ENCODE assay signal across 14 cellular contexts in genomic region chr7:150961510-150962284, GRCh38. TPM values are rescaled to one million over a fixed set of nuclear protein-coding genes. Genes with fewer than 3 reads are reported as not detected.
DNase-seq lines count a peak whose midpoint lies in the region; TF ChIP-seq lines count a peak whose summit lies in the region.
"Had no signal": no experiment of that assay in that cellular context is flagged by ENCODE, and none has a peak within 500 bp of the region (broad histone marks: within the 10 kb centered on the region; RNA-seq: fewer than 3 reads in every experiment).

No MANE protein-coding gene starts in this region.

- H4K8ac ChIP-seq in mesenchymal stem cell (ENCODE audit: low read length) = peak overlapping the region; percentile 27

- no peak overlapping the region for H3K4me3 Mint-ChIP-seq in endodermal cell

- H4K91ac ChIP-seq in mesenchymal stem cell (ENCODE audit: low read length) = no peak overlapping the region

- peaks cover 55% of the 10 kb centered on the region for H3K27me3 Mint-ChIP-seq in endodermal cell (ENCODE audit: insufficient read depth)

- H3K36me3 Mint-ChIP-seq in endodermal cell (ENCODE audit: low read depth) = no peaks in the 10 kb centered on the region

- H3K79me1 ChIP-seq in mesenchymal stem cell (replicated peaks; ENCODE audit: low read length, poor library complexity, severe bottlenecking) = no peaks in the 10 kb centered on the region

- H3K23ac ChIP-seq in mesenchymal stem cell (ENCODE audit: low read length in 2 of 2) = no peak overlapping the region

- no peak overlapping the region for H2BK5ac ChIP-seq in mesenchymal stem cell (ENCODE audit: low read depth, low read length, poor library complexity, severe bottlenecking)

- no peak overlapping the region for H3K9ac ChIP-seq in mesenchymal stem cell (ENCODE audit: low read length)
- no peak overlapping the region for H3K9ac ChIP-seq in endodermal cell (ENCODE audit: extremely low read depth, low read length, poor library complexity, severe bottlenecking)

- peak overlapping the region in 1 of 2 experiments; percentile 2 for H2BK12ac ChIP-seq in mesenchymal stem cell (ENCODE audit: low read length in 2 of 2)

- no peaks in the 10 kb centered on the region for H3K9me3 Mint-ChIP-seq in endodermal cell

- H3K27me3 ChIP-seq in esophagus muscularis mucosa (peaks cover 0 to 14% (median 0%) of the 10 kb centered on the region in 4 donors), mesenchymal stem cell (ENCODE audit: control insufficient read depth in 1 of 2, insufficient read depth in 1 of 2, low read length in 2 of 2) (peaks cover 32 to 84% of the 10 kb centered on the region in 2 experiments), testis (no peaks in the 10 kb centered on the region), endodermal cell (ENCODE audit: control insufficient read depth, insufficient read depth, low read length, poor library complexity, severe bottlenecking) (no peaks in the 10 kb centered on the region)

- H2BK15ac ChIP-seq in mesenchymal stem cell (ENCODE audit: low read depth, poor library complexity, severe bottlenecking) = peak overlapping the region; percentile 37

- H3K4me3 ChIP-seq in NB4 (ENCODE audit: low read depth, low read length) = no peak overlapping the region
- no peak overlapping the region for H3K4me3 ChIP-seq in esophagus muscularis mucosa
- H3K4me3 ChIP-seq in mesenchymal stem cell (ENCODE audit: insufficient read depth in 1 of 2, low read depth in 1 of 2, low read length in 2 of 2) = no peak overlapping the region
- H3K4me3 ChIP-seq in testis = no peak overlapping the region
- no peak overlapping the region for H3K4me3 ChIP-seq in endodermal cell (ENCODE audit: low read length)
- H3K4me3 ChIP-seq: SJSA1 had no signal

- H3K9me3 ChIP-seq in esophagus muscularis mucosa (no peaks in the 10 kb centered on the region), mesenchymal stem cell (ENCODE audit: control insufficient read depth, low read length) (no peaks in the 10 kb centered on the region), testis (no peaks in the 10 kb centered on the region), endodermal cell (ENCODE audit: control insufficient read depth, low read length) (no peaks in the 10 kb centered on the region)
- H3K9me3 ChIP-seq: SJSA1 had no signal

- H2BK120ac ChIP-seq in mesenchymal stem cell (ENCODE audit: low read depth, low read length) = peak overlapping the region; percentile 59

- 63% methylated on average over 14 of the region's 17 CpGs for WGBS in esophagus muscularis mucosa
- WGBS in mesenchymal stem cell = 44% methylated on average over 15 of the region's 17 CpGs
- WGBS in testis, 2 donors = 77 to 96% methylated on average over 7 to 15 of the region's 17 CpGs
- WGBS in endodermal cell (ENCODE audit: insufficient coverage in 1 of 2, insufficient read length in 1 of 2), 2 experiments = 85 to 87% methylated on average over 7 to 17 of the region's 17 CpGs

- H2AK5ac ChIP-seq in mesenchymal stem cell (ENCODE audit: low read length, severe bottlenecking) = no peak overlapping the region

- H3K27ac Mint-ChIP-seq in endodermal cell = no peak overlapping the region

- peak; percentile 28 for DNase-seq in NB4 (ENCODE audit: low read depth)
- no peak for DNase-seq in esophagus muscularis mucosa (ENCODE audit: extremely low spot score)
- DNase-seq in mesenchymal stem cell = peak; percentile 35
- DNase-seq in testis = peak; percentile 64
- no peak for DNase-seq in NCI-H2081 (lab: John Stamatoyannopoulos, UW)
- DNase-seq in endodermal cell = no peak
- no peak for DNase-seq in GM03348 (ENCODE audit: low spot score)
- DNase-seq: activated CD4-positive, alpha-beta T cell treated with anti-CD3 and anti-CD28 coated beads, Interleukin-2, amount 50 U/mL, for 1 hour; activated T-cell treated with anti-CD3 and anti-CD28 coated beads, Interleukin-2, amount 50 U/mL, for 1 hour; central memory CD4-positive, alpha-beta T cell; KBM-7; NCI-H446 had no signal

- H3K4ac ChIP-seq in mesenchymal stem cell (ENCODE audit: low read depth in 1 of 2, low read length in 2 of 2) = peak overlapping the region in 1 of 2 experiments; percentile 6

- no peak for TF ChIP-seq CTCF in NB4 (IDR thresholded peaks at IDR 0.05; ENCODE audit: low read depth, low read length)
- TF ChIP-seq CTCF in esophagus muscularis mucosa (IDR thresholded peaks at IDR 0.05) = no peak
- TF ChIP-seq CTCF in testis (IDR thresholded peaks at IDR 0.05) = no peak
- TF ChIP-seq CTCF in endodermal cell (conservative IDR thresholded peaks at IDR 0.05) = no peak

- H3K18ac ChIP-seq in mesenchymal stem cell (ENCODE audit: low read depth in 1 of 2, low read length in 2 of 2) = peak overlapping the region in 1 of 2 experiments; percentile 40

- H3K4me1 Mint-ChIP-seq in endodermal cell = no peaks in the 10 kb centered on the region

- peak overlapping the region; percentile 79 to 82 (median 80) for H3K27ac ChIP-seq in esophagus muscularis mucosa (replicated peaks in 1 of 4)
- no peak overlapping the region for H3K27ac ChIP-seq in mesenchymal stem cell (ENCODE audit: low read length, poor library complexity, severe bottlenecking)
- peak overlapping the region; percentile 42 to 63 for H3K27ac ChIP-seq in testis
- H3K27ac ChIP-seq in endodermal cell (ENCODE audit: low read depth, low read length) = no peak overlapping the region
- H3K27ac ChIP-seq: C4-2B, SJSA1 had no signal

- TF ChIP-seq POLR2A in NB4 (IDR thresholded peaks at IDR 0.05; ENCODE audit: extremely low read depth, insufficient read length) (no peak), esophagus muscularis mucosa (IDR thresholded peaks at IDR 0.05; ENCODE audit: low read depth) (no peak), testis (IDR thresholded peaks at IDR 0.05) (no peak)

- H3K4me2 ChIP-seq in mesenchymal stem cell (ENCODE audit: low read length, poor library complexity, severe bottlenecking) = no peak overlapping the region

- TF ChIP-seq EP300 in esophagus muscularis mucosa (IDR thresholded peaks at IDR 0.05) = no peak

- intact Hi-C loops in esophagus muscularis mucosa (cut with DNase I) = loop anchor here (2.0 kb wide), 1 partner anchor 25 kb away; no protein-coding TSS in a partner anchor
- intact Hi-C loops in testis (cut with DNase I; ENCODE audit: low total_unique reads) = no loop called here

- H2AFZ ChIP-seq in mesenchymal stem cell (ENCODE audit: low read depth, low read length) = no peak overlapping the region

- H3K14ac ChIP-seq in mesenchymal stem cell (ENCODE audit: low read length in 2 of 2) = no peak overlapping the region

- H3K36me3 ChIP-seq in esophagus muscularis mucosa (peaks cover 0 to 5% (median 0%) of the 10 kb centered on the region in 4 donors), mesenchymal stem cell (ENCODE audit: control insufficient read depth in 1 of 2, insufficient read depth in 2 of 2, low read depth in 1 of 2, low read length in 2 of 2) (no peaks in the 10 kb centered on the region), testis (ENCODE audit: low read depth, missing control alignments) (no peaks in the 10 kb centered on the region), endodermal cell (ENCODE audit: control insufficient read depth, insufficient read depth, low read length) (no peaks in the 10 kb centered on the region)
- H3K36me3 ChIP-seq: SJSA1 had no signal

- peaks cover 67 to 84% (median 78%) of the 10 kb centered on the region in 4 donors for H3K4me1 ChIP-seq in esophagus muscularis mucosa
- H3K4me1 ChIP-seq in mesenchymal stem cell (ENCODE audit: control insufficient read depth, insufficient read depth, low read depth, low read length) = peaks cover 16% of the 10 kb centered on the region
- H3K4me1 ChIP-seq in testis = peaks cover 50% of the 10 kb centered on the region
- no peaks in the 10 kb centered on the region for H3K4me1 ChIP-seq in endodermal cell (ENCODE audit: control insufficient read depth, insufficient read depth, low read length)
- H3K4me1 ChIP-seq: SJSA1 had no signal

RNA-seq across cellular contexts. Expression of gene KCNH2, which starts 16.4 kb away (rescaled TPM):
- total RNA-seq in esophagus muscularis mucosa (10 to 100 TPM; 29.8 to 71.7 (median 42.5) TPM), testis (100 to 1,000 TPM; 230 to 247 TPM), endodermal cell (1 to 10 TPM; 1.1 to 1.9 TPM)
- polyA plus RNA-seq in mesenchymal stem cell (2013, experiment 1 of 2) = 0.87 TPM
- 0.92 TPM for polyA plus RNA-seq in mesenchymal stem cell (2013, experiment 2 of 2)
- polyA plus RNA-seq in testis (ENCODE audit: insufficient read depth, low read depth, low replicate concordance) = 82.5 TPM
- polyA plus RNA-seq in endodermal cell (2013, experiment 1 of 2) = 19.3 TPM
- polyA plus RNA-seq in endodermal cell (2013, experiment 2 of 2) = 17.8 TPM
- total RNA-seq: SJSA1 had no signal

RNA-seq across cellular contexts. Expression of gene NOS3, which starts 29.1 kb away (rescaled TPM):
- total RNA-seq in esophagus muscularis mucosa (10 to 100 TPM in 3 of 4 donors, 1 to 10 TPM in 1; 3.7 to 20.2 (median 16.2) TPM), testis (10 to 100 TPM; 25.0 to 36.6 TPM), endodermal cell (1 to 10 TPM; 2.3 to 9.1 TPM)
- polyA plus RNA-seq in mesenchymal stem cell (2013, experiment 1 of 2) = 4.7 TPM
- polyA plus RNA-seq in mesenchymal stem cell (2013, experiment 2 of 2) = 3.5 TPM
- polyA plus RNA-seq in testis (ENCODE audit: insufficient read depth, low read depth, low replicate concordance) = 19.5 TPM
- polyA plus RNA-seq in endodermal cell (2013, experiment 1 of 2) = 4.0 TPM
- polyA plus RNA-seq in endodermal cell (2013, experiment 2 of 2) = 4.1 TPM
- total RNA-seq: SJSA1 had no signal

Comparison
In these comparisons a context has a peak if more than half of its experiments do, and no peak if none do; other contexts are left out.
1. DNase-seq: peak in NB4 (single experiment), mesenchymal stem cell (single experiment) and testis (single experiment); none in esophagus muscularis mucosa (single experiment), NCI-H2081 (0 of 2), endodermal cell (single experiment) and GM03348 (single experiment).
2. H3K27ac ChIP-seq: peak in esophagus muscularis mucosa (4 of 4) and testis (2 of 2); none in mesenchymal stem cell (single experiment) and endodermal cell (single experiment).
3. RNA of gene KCNH2, which starts 16.4 kb away (total RNA-seq): 230 to 247 TPM in testis and 29.8 to 71.7 TPM in esophagus muscularis mucosa; 1.1 to 1.9 TPM in endodermal cell; every median in the first group is over 10 times any median in the second.